ENCODE assay signal across 8 cellular contexts in the genomic region with DNA sequence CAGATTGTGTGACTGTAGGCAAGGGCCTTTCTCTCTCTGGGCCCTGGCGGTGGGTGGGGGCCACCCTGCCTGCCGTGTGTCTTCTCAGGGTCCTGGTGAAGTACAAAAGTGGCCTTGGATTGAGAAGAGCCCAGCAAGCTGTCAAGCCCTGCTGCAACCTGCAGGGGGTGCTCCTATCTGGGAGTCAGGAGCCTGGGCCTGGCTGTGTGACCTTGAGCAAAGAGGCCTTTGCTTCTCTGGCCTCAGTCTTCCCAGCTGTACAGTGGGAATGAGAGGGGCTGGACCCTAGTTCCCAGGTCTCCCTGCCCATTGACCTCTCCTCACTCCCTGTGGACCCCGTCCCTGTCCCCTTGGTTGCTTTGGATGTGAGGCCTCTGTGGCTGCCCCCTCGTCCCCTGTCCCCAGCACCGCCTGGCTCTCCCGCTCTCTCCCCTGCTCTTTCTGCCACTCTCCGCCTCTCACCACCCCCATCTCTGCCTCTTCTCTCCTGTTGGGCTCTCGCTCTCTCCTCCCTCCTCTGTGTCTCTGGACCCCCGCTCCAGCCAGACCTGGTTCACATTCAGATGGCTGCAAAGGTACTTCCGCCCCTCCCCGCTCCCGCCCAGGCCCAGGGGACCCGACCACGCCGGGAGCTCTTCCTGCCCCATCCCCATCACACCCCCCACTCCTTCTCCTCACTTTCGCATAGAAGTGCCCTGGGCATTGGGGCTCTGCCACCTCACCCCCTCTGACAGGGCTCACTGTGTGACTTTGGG. TPM values are rescaled to one million over a fixed set of nuclear protein-coding genes. Genes with fewer than 3 reads are reported as not detected.
DNase-seq lines count a peak whose midpoint lies in the region; ATAC-seq and TF ChIP-seq lines count a peak whose summit lies in the region.

No MANE protein-coding gene starts in this region.

- H3K27ac ChIP-seq in A673 (ENCODE audit: low read depth, low read length, poor library complexity, severe bottlenecking): no peak overlapping the region
- H3K27ac ChIP-seq in RWPE1: peak overlapping the region; percentile 68
- H3K27ac ChIP-seq in colonic mucosa: no peak overlapping the region

- TF ChIP-seq CTCF in A673 (conservative IDR thresholded peaks at IDR 0.05; ENCODE audit: low read depth, low read length) (peak; percentile 48), RWPE1 (conservative IDR thresholded peaks at IDR 0.05; ENCODE audit: low read depth) (no peak), foreskin fibroblast (IDR thresholded peaks at IDR 0.05; ENCODE audit: low read depth, low read length) (peak; percentile 26), colonic mucosa (IDR thresholded peaks at IDR 0.05) (no peak)

- no peak overlapping the region for H3K9ac ChIP-seq in colonic mucosa (ENCODE audit: low read depth in 2 of 2, low read length in 2 of 2)

- DNase-seq in A673 (ENCODE audit: low spot score): peak; percentile 50
- peak; percentile 51 for DNase-seq in GM03348 (ENCODE audit: low spot score)
- DNase-seq in RWPE1 (ENCODE audit: low spot score): no peak
- peak in 1 of 2 donors; percentile 33 for DNase-seq in foreskin fibroblast
- DNase-seq in NCI-H187 (lab: John Stamatoyannopoulos, UW): no peak
- DNase-seq in colonic mucosa: no peak

- ATAC-seq in GM18909 (IDR thresholded peaks at IDR 0.05; ENCODE audit: poor library complexity, unreplicated experiment) (no peak), GM21529 (IDR thresholded peaks at IDR 0.05; ENCODE audit: unreplicated experiment) (no peak)

- intact Hi-C loops in A673 (cut with micrococcal nuclease; ENCODE audit: unreplicated experiment): no loop called here
- intact Hi-C loops in colonic mucosa (cut with DNase I): no loop called here

- H3K4me3 ChIP-seq in A673 (ENCODE audit: low read depth, low read length, poor library complexity, severe bottlenecking): no peak overlapping the region
- no peak overlapping the region for H3K4me3 ChIP-seq in foreskin fibroblast (ENCODE audit: low read depth in 1 of 2, low read length in 2 of 2)
- no peak overlapping the region for H3K4me3 ChIP-seq in colonic mucosa

- H3K9me3 ChIP-seq in A673 (ENCODE audit: low read depth, low read length, poor library complexity, severe bottlenecking) (no peaks in the 10 kb centered on the region), colonic mucosa (no peaks in the 10 kb centered on the region)

- H3K36me3 ChIP-seq in A673 (ENCODE audit: insufficient read depth, low read length, poor library complexity, severe bottlenecking) (no peaks in the 10 kb centered on the region), colonic mucosa (no peaks in the 10 kb centered on the region)

- H3K4me1 ChIP-seq in A673 (ENCODE audit: insufficient read depth, low read length, poor library complexity, severe bottlenecking) (peaks cover 30% of the 10 kb centered on the region), colonic mucosa (no peaks in the 10 kb centered on the region)

- BruUV-seq in A673 (replicated peaks; lab: Mats Ljungman, UMichigan): no TSS peak

- CTCF ChIA-PET in A673 (lab: Charles Lee): no interaction called here
- CTCF ChIA-PET in RWPE1 (lab: Yijun Ruan, JAX): interaction anchor here (1.2 kb wide), 1 partner anchor 110 kb away, joined by 3 read pairs; no protein-coding TSS in a partner anchor

- POLR2A ChIA-PET in A673 (lab: Charles Lee; ENCODE audit: low non-redundant PET) (no interaction called here), RWPE1 (lab: Yijun Ruan, JAX; ENCODE audit: low non-redundant PET) (interaction anchor here (0.6 kb wide), 1 partner anchor 18 kb away, joined by 3 read pairs; no protein-coding TSS in a partner anchor)

- H3K27me3 ChIP-seq in A673 (replicated peaks; ENCODE audit: insufficient read depth, low read depth, low read length, poor library complexity): no peaks in the 10 kb centered on the region
- no peaks in the 10 kb centered on the region for H3K27me3 ChIP-seq in colonic mucosa

RNA-seq across cellular contexts. Expression of gene SRC, which starts 46.7 kb away (rescaled TPM):
- total RNA-seq in A673 (2021) (23.3 and 29.6 TPM in 2 replicates), colonic mucosa (100 to 1,000 TPM; 102 to 123 TPM)

Comparison
In these comparisons a context has a peak if more than half of its experiments do, and no peak if none do; other contexts are left out.
1. DNase-seq: peak in A673 (single experiment) and GM03348 (single experiment); none in RWPE1 (single experiment), NCI-H187 (0 of 2) and colonic mucosa (single experiment).
2. CTCF ChIP-seq: peak in A673 (single experiment) and foreskin fibroblast (single experiment); none in RWPE1 (single experiment) and colonic mucosa (single experiment).